In genomic region chr5:103943243-103943642, GRCh38 we compare ENCODE assay signal across 23 cellular contexts.
"Had no signal": no experiment of that assay in that cellular context is flagged by ENCODE, and none has a peak within 500 bp of the region (broad histone marks: within the 10 kb centered on the region; RNA-seq: fewer than 3 reads in every experiment).

No MANE protein-coding gene starts in this region.

- H3K4me1 Mint-ChIP-seq: activated CD4-positive, alpha-beta memory T cell treated with anti-CD3 and anti-CD28 coated beads, Interleukin-2, amount 10 ng/mL, durations not matched to agents 7 days and 5 days; activated CD4-positive, alpha-beta T cell treated with anti-CD3 and anti-CD28 coated beads for 36 hours; activated T-helper 17 cell treated with anti-CD3 and anti-CD28 coated beads, Interleukin-2, amount 50 U/mL, for 72 hours; T-cell had no signal

- H3K4me3 Mint-ChIP-seq: activated CD4-positive, alpha-beta memory T cell treated with anti-CD3 and anti-CD28 coated beads, Interleukin-2, amount 10 ng/mL, durations not matched to agents 7 days and 5 days; activated CD4-positive, alpha-beta T cell treated with anti-CD3 and anti-CD28 coated beads for 36 hours; activated naive CD4-positive, alpha-beta T cell treated with anti-CD3 and anti-CD28 coated beads for 36 hours; activated naive CD8-positive, alpha-beta T cell; activated T-helper 17 cell treated with anti-CD3 and anti-CD28 coated beads, Interleukin-2, amount 50 U/mL, for 72 hours; T-cell had no signal

- H3K9me3 Mint-ChIP-seq: activated CD4-positive, alpha-beta memory T cell treated with anti-CD3 and anti-CD28 coated beads, Interleukin-2, amount 10 ng/mL, durations not matched to agents 7 days and 5 days; activated naive CD4-positive, alpha-beta T cell treated with anti-CD3 and anti-CD28 coated beads for 36 hours; activated T-helper 17 cell treated with anti-CD3 and anti-CD28 coated beads, Interleukin-2, amount 50 U/mL, for 72 hours had no signal

- ATAC-seq: activated CD4-positive, alpha-beta T cell treated with anti-CD3 and anti-CD28 coated beads for 36 hours; activated T-helper 17 cell treated with anti-CD3 and anti-CD28 coated beads, Interleukin-2, amount 50 U/mL, for 72 hours; Panc1; Right ventricle myocardium inferior; T-cell had no signal

- H3K27me3 Mint-ChIP-seq: activated CD4-positive, alpha-beta memory T cell treated with anti-CD3 and anti-CD28 coated beads, Interleukin-2, amount 10 ng/mL, durations not matched to agents 7 days and 5 days; activated CD4-positive, alpha-beta T cell treated with anti-CD3 and anti-CD28 coated beads for 36 hours; activated naive CD8-positive, alpha-beta T cell; activated T-helper 17 cell treated with anti-CD3 and anti-CD28 coated beads, Interleukin-2, amount 50 U/mL, for 72 hours; T-cell had no signal

- H3K36me3 ChIP-seq: brain microvascular endothelial cell, cardiac muscle cell, SJSA1 had no signal

- H3K27ac Mint-ChIP-seq: activated CD4-positive, alpha-beta memory T cell treated with anti-CD3 and anti-CD28 coated beads, Interleukin-2, amount 10 ng/mL, durations not matched to agents 7 days and 5 days; activated CD4-positive, alpha-beta T cell treated with anti-CD3 and anti-CD28 coated beads for 36 hours; activated naive CD4-positive, alpha-beta T cell treated with anti-CD3 and anti-CD28 coated beads for 36 hours; activated naive CD8-positive, alpha-beta T cell; activated T-helper 17 cell treated with anti-CD3 and anti-CD28 coated beads, Interleukin-2, amount 50 U/mL, for 72 hours; T-cell had no signal

- H3K36me3 Mint-ChIP-seq: activated naive CD8-positive, alpha-beta T cell; T-cell had no signal

- H3K4me1 ChIP-seq: SJSA1 had no signal

- DNase-seq: activated CD4-positive, alpha-beta memory T cell treated with anti-CD3 and anti-CD28 coated beads, Interleukin-2, amount 10 ng/mL, durations not matched to agents 7 days and 5 days; activated CD4-positive, alpha-beta T cell treated with anti-CD3 and anti-CD28 coated beads for 36 hours; activated CD4-positive, alpha-beta T cell treated with anti-CD3 and anti-CD28 coated beads, Interleukin-2, amount 50 U/mL, for 1 hour; activated gamma-delta T cell; activated naive CD4-positive, alpha-beta T cell treated with anti-CD3 and anti-CD28 coated beads for 36 hours; activated T-cell treated with anti-CD3 and anti-CD28 coated beads for 4 hours; activated T-cell treated with anti-CD3 and anti-CD28 coated beads, Interleukin-2, amount 50 U/mL, for 48 hours; brain microvascular endothelial cell; cerebellar nuclear complex; NCI-H1105 treated with DMSO at 0.1 percent for 48 hours; NCI-H1436 treated with DMSO at 0.1 percent for 48 hours; NCI-H187 treated with DMSO at 0.1 percent for 48 hours; NCI-H2081 treated with DMSO at 0.1 percent for 48 hours; NCI-H226; NCI-H526; NCI-H774; T-cell had no signal

- H3K27me3 ChIP-seq: brain microvascular endothelial cell, cardiac muscle cell, SJSA1 had no signal

- H3K4me3 ChIP-seq: cardiac muscle cell, SJSA1 had no signal

- H3K9me3 ChIP-seq: SJSA1 had no signal
